In genomic region chr1:226407497-226408284, GRCh38 we compare ENCODE assay signal across 8 cellular contexts. TPM values are rescaled to one million over a fixed set of nuclear protein-coding genes. Genes with fewer than 3 reads are reported as not detected.
DNase-seq lines count a peak whose midpoint lies in the region; ATAC-seq lines count a peak whose summit lies in the region.

TSS of gene PARP1 (minus strand) at chr1:226408093. CDS start at chr1:226407929, 164 bp downstream.

- peak within 1 kb of the TSS; percentile 85 for H3K9ac ChIP-seq in mesendoderm (ENCODE audit: low read length)

- peak within 1 kb of the TSS; percentile 93 for H3K56ac ChIP-seq in mesendoderm (ENCODE audit: low read length)

- H3K23ac ChIP-seq in mesendoderm (ENCODE audit: low read length) = no peak within 1 kb of the TSS

- peak within 1 kb of the TSS; percentile 93 for H3K4me2 ChIP-seq in mesendoderm (ENCODE audit: low read length)

- peaks cover 43% of the 10 kb centered on the region for H3K79me2 ChIP-seq in mesendoderm (ENCODE audit: control insufficient read depth, insufficient read depth, low read length)

- peak within 1 kb of the TSS; percentile 26 for H2BK5ac ChIP-seq in mesendoderm (ENCODE audit: low read length)

- H3K36me3 ChIP-seq in mesendoderm (ENCODE audit: control insufficient read depth, insufficient read depth, low read length) = no peaks in the 10 kb centered on the region

- peaks cover 18% of the 10 kb centered on the region for H3K79me1 ChIP-seq in mesendoderm (ENCODE audit: low read length)

- no peak within 1 kb of the TSS for H2AK5ac ChIP-seq in mesendoderm (ENCODE audit: low read length)

- in situ Hi-C loops in Caki2 (cut with HindIII; ENCODE audit: low pct_unique_long_range_greater_than_20kb, low sequenced_read_pairs) = no loop called here

- ATAC-seq in GM21360 (IDR thresholded peaks at IDR 0.05; ENCODE audit: unreplicated experiment) = peak; percentile 70
- peak; percentile 82 for ATAC-seq in effector memory CD8-positive, alpha-beta T cell (replicated peaks)

- peak within 1 kb of the TSS; percentile 79 for H3K4me3 ChIP-seq in mesendoderm (ENCODE audit: low read length)

- no peaks in the 10 kb centered on the region for H3K27me3 Mint-ChIP-seq in effector memory CD8-positive, alpha-beta T cell

- peaks cover 26% of the 10 kb centered on the region for H3K36me3 Mint-ChIP-seq in effector memory CD8-positive, alpha-beta T cell (ENCODE audit: insufficient read depth)

- peak within 1 kb of the TSS; percentile 90 to 95 for H3K4me3 Mint-ChIP-seq in effector memory CD8-positive, alpha-beta T cell

- H2BK15ac ChIP-seq in mesendoderm (replicated peaks; ENCODE audit: low read depth) = peak within 1 kb of the TSS; percentile 47

- WGBS in mesendoderm (ENCODE audit: extremely low coverage, insufficient coverage, low lambda C conversion rate) = no CpG with 5 or more reads among the region's 90 CpGs

- peak within 1 kb of the TSS; percentile 97 for H3K4ac ChIP-seq in mesendoderm (ENCODE audit: low read depth, low read length)

- peak within 1 kb of the TSS; percentile 55 for H2BK120ac ChIP-seq in mesendoderm (ENCODE audit: low read depth, low read length)

- H3K27ac Mint-ChIP-seq in effector memory CD8-positive, alpha-beta T cell = peak within 1 kb of the TSS; percentile 92 to 93

- peak; percentile 92 for DNase-seq in Caki2 (ENCODE audit: low read depth)
- DNase-seq in HT1080 (ENCODE audit: low read depth) = peak; percentile 80
- DNase-seq in NOMO-1 treated with DMSO at 0.1 percent for 48 hours (lab: John Stamatoyannopoulos, UW; ENCODE audit: unreplicated experiment) = peak; percentile 75
- peak; percentile 71 to 73 for DNase-seq in activated CD8-positive, alpha-beta memory T cell treated with anti-CD3 and anti-CD28 coated beads for 4 hours (ENCODE audit: low read depth in 2 of 2)
- DNase-seq in effector memory CD8-positive, alpha-beta T cell = peak; percentile 85 to 91 (median 89)
- peak; percentile 91 for DNase-seq in mesendoderm
- DNase-seq in stimulated activated CD8-positive, alpha-beta memory T cell treated with anti-CD3 and anti-CD28 coated beads, Interleukin-15, amount 100 ng/mL, for 1 hour (ENCODE audit: low read depth) = peak; percentile 58

- peak within 1 kb of the TSS; percentile 69 for H3K27ac ChIP-seq in mesendoderm (ENCODE audit: low read depth, low read length)

- peaks cover 43 to 53% of the 10 kb centered on the region in 2 donors for H3K4me1 Mint-ChIP-seq in effector memory CD8-positive, alpha-beta T cell (ENCODE audit: low read depth in 2 of 2)

- peaks cover 22% of the 10 kb centered on the region for H3K4me1 ChIP-seq in mesendoderm (ENCODE audit: control insufficient read depth, low read depth, low read length)

- H4K8ac ChIP-seq in mesendoderm (ENCODE audit: low read depth, low read length) = peak within 1 kb of the TSS; percentile 41

- no peak within 1 kb of the TSS for H4K5ac ChIP-seq in mesendoderm (ENCODE audit: low read length)

- H3K9me3 Mint-ChIP-seq in effector memory CD8-positive, alpha-beta T cell = no peaks in the 10 kb centered on the region

- H3K27me3 ChIP-seq in mesendoderm (ENCODE audit: insufficient read depth, low read length, poor library complexity) = no peaks in the 10 kb centered on the region

- peak within 1 kb of the TSS; percentile 93 for H3K18ac ChIP-seq in mesendoderm (ENCODE audit: low read length)

RNA-seq across cellular contexts. Expression of gene PARP1, which starts in this region (rescaled TPM):
- total RNA-seq in Caki2 (2014; rRNA removed; shearing (Covaris generic); ENCODE audit: low replicate concordance) = 147 and 179 TPM in 2 replicates
- 177 and 208 TPM in 2 replicates for total RNA-seq in HT1080 (2014; rRNA removed; shearing (Covaris generic))
- polyA plus RNA-seq in HT1080 (2015; cell fraction: cytosol; rRNA removed) = 176 and 210 TPM in 2 replicates
- polyA plus RNA-seq in HT1080 (2015; cell fraction: nucleus; rRNA removed) = 216 and 222 TPM in 2 replicates
- polyA plus RNA-seq in mesendoderm (2013, experiment 1 of 2) = 277 TPM
- polyA plus RNA-seq in mesendoderm (2013, experiment 2 of 2) = 282 TPM

Comparison
In these comparisons a context has a peak if more than half of its experiments do, and no peak if none do; other contexts are left out.
1. Peak in every context shown above with its lines: DNase-seq, ATAC-seq, H3K4me3 ChIP-seq and H3K27ac ChIP-seq.